In the genomic region with DNA sequence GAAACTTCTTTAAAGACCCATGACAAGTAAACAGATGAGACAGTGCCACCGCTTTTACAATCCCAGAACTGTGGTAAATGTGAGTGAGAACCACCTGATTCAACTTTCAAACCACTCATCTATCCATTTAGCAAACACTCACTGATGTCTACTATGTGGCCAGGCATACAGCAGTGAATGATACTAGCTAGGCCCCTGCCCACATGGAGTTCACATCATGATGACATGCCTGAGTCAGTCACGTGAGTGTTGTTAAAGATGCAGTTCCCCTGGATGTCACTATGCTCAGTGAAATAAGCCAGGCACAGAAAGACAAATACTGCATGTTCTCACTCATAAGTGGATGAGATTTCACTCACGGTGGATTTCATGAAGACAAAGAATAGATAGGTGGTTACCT, we compare ENCODE assay signal across 14 cellular contexts. TPM values are rescaled to one million over a fixed set of nuclear protein-coding genes. Genes with fewer than 3 reads are reported as not detected.
A peak's percentile ranks its signal among the peaks of the same experiment; 100 is the strongest.
DNase-seq lines count a peak whose midpoint lies in the region; ATAC-seq and TF ChIP-seq lines count a peak whose summit lies in the region.
"Had no signal": no experiment of that assay in that cellular context is flagged by ENCODE, and none has a peak within 500 bp of the region (broad histone marks: within the 10 kb centered on the region; RNA-seq: fewer than 3 reads in every experiment).

No MANE protein-coding gene starts in this region.

- intact Hi-C loops in activated CD4-positive, alpha-beta T cell treated with anti-CD3 and anti-CD28 coated beads, Interleukin-2, amount 10 ng/mL, durations not matched to agents 24 days and 14 days (cut with micrococcal nuclease): no loop called here

- no peaks in the 10 kb centered on the region for H3K4me1 ChIP-seq in foreskin keratinocyte
- H3K4me1 ChIP-seq: spleen had no signal

- H3K36me3 Mint-ChIP-seq in activated CD4-positive, alpha-beta T cell treated with anti-CD3 and anti-CD28 coated beads, Interleukin-2, amount 10 ng/mL, durations not matched to agents 24 days and 14 days (ENCODE audit: low read depth): peaks cover 49% of the 10 kb centered on the region

- peak overlapping the region; percentile 52 for H3K27ac Mint-ChIP-seq in activated CD4-positive, alpha-beta T cell treated with anti-CD3 and anti-CD28 coated beads, Interleukin-2, amount 10 ng/mL, durations not matched to agents 24 days and 14 days
- H3K27ac Mint-ChIP-seq: activated B cell treated with CpG ODN at 0.5 μM for 24 hours had no signal

- no peak overlapping the region for H3K27ac ChIP-seq in foreskin keratinocyte
- H3K27ac ChIP-seq: heart right ventricle, spleen, thoracic aorta had no signal

- H3K27me3 ChIP-seq in foreskin keratinocyte: no peaks in the 10 kb centered on the region
- H3K27me3 ChIP-seq: heart right ventricle, spleen had no signal

- peak; percentile 52 for DNase-seq in activated CD4-positive, alpha-beta T cell treated with anti-CD3 and anti-CD28 coated beads, Interleukin-2, amount 10 ng/mL, durations not matched to agents 24 days and 14 days
- no peak for DNase-seq in activated CD4-positive, alpha-beta T cell treated with anti-CD3 and anti-CD28 coated beads, Interleukin-2, amount 50 U/mL, for 1 hour
- DNase-seq in EH (ENCODE audit: low read depth) (peak; percentile 13), SK-MEL-5 (ENCODE audit: low read depth, low spot score) (peak; percentile 19), foreskin keratinocyte (peak in 1 of 2 donors; percentile 4)
- DNase-seq: activated B cell treated with CpG ODN at 0.5 μM for 24 hours, caudate nucleus, heart right ventricle, spleen had no signal

- ATAC-seq in foreskin keratinocyte (peak; percentile 33), HG03520 (IDR thresholded peaks at IDR 0.05; ENCODE audit: unreplicated experiment) (no peak), HG02571 (IDR thresholded peaks at IDR 0.05; ENCODE audit: unreplicated experiment) (no peak), HG02763 (IDR thresholded peaks at IDR 0.05; ENCODE audit: unreplicated experiment) (no peak)
- ATAC-seq: HCT116 had no signal

- peaks cover 3% of the 10 kb centered on the region for H3K4me1 Mint-ChIP-seq in activated CD4-positive, alpha-beta T cell treated with anti-CD3 and anti-CD28 coated beads, Interleukin-2, amount 10 ng/mL, durations not matched to agents 24 days and 14 days
- H3K4me1 Mint-ChIP-seq: activated B cell treated with CpG ODN at 0.5 μM for 24 hours had no signal

- in situ Hi-C loops in SK-MEL-5 (cut with HindIII; ENCODE audit: low pct_unique_long_range_greater_than_20kb, low sequenced_read_pairs): no loop called here

- no peak for TF ChIP-seq CTCF in foreskin keratinocyte (conservative IDR thresholded peaks at IDR 0.05)

- H3K9me3 Mint-ChIP-seq in activated CD4-positive, alpha-beta T cell treated with anti-CD3 and anti-CD28 coated beads, Interleukin-2, amount 10 ng/mL, durations not matched to agents 24 days and 14 days: no peaks in the 10 kb centered on the region
- H3K9me3 Mint-ChIP-seq: activated B cell treated with CpG ODN at 0.5 μM for 24 hours had no signal

- H3K27me3 Mint-ChIP-seq in activated CD4-positive, alpha-beta T cell treated with anti-CD3 and anti-CD28 coated beads, Interleukin-2, amount 10 ng/mL, durations not matched to agents 24 days and 14 days: no peaks in the 10 kb centered on the region
- H3K27me3 Mint-ChIP-seq: activated B cell treated with CpG ODN at 0.5 μM for 24 hours had no signal

- no peak overlapping the region for H3K4me3 Mint-ChIP-seq in activated CD4-positive, alpha-beta T cell treated with anti-CD3 and anti-CD28 coated beads, Interleukin-2, amount 10 ng/mL, durations not matched to agents 24 days and 14 days
- H3K4me3 Mint-ChIP-seq: activated B cell treated with CpG ODN at 0.5 μM for 24 hours had no signal

RNA-seq across cellular contexts. Expression of gene STX6, which starts 28.4 kb away (rescaled TPM):
- 31.9 and 33.6 TPM in 2 replicates for total RNA-seq in activated CD4-positive, alpha-beta T cell treated with anti-CD3 and anti-CD28 coated beads, Interleukin-2, amount 10 ng/mL, durations not matched to agents 24 days and 14 days
- total RNA-seq in SK-MEL-5 (2014; rRNA removed; shearing (Covaris generic)): 27.0 and 27.4 TPM in 2 replicates
- 19.4 and 23.6 TPM in 2 replicates for polyA plus RNA-seq in SK-MEL-5 (2015; cell fraction: cytosol; rRNA removed)
- 18.1 and 18.9 TPM in 2 replicates for polyA plus RNA-seq in SK-MEL-5 (2015; cell fraction: nucleus; rRNA removed)
- total RNA-seq in foreskin keratinocyte: 31.6 and 34.8 TPM in 2 replicates
- 12.9 and 16.3 TPM in 2 replicates for polyA plus RNA-seq in foreskin keratinocyte

RNA-seq across cellular contexts. Expression of gene MR1, which starts 39.5 kb away (rescaled TPM):
- 14.6 and 16.2 TPM in 2 replicates for total RNA-seq in activated CD4-positive, alpha-beta T cell treated with anti-CD3 and anti-CD28 coated beads, Interleukin-2, amount 10 ng/mL, durations not matched to agents 24 days and 14 days
- 12.4 and 14.8 TPM in 2 replicates for total RNA-seq in SK-MEL-5 (2014; rRNA removed; shearing (Covaris generic))
- polyA plus RNA-seq in SK-MEL-5 (2015; cell fraction: cytosol; rRNA removed): 10.7 and 11.0 TPM in 2 replicates
- polyA plus RNA-seq in SK-MEL-5 (2015; cell fraction: nucleus; rRNA removed): 1.6 and 6.5 TPM in 2 replicates
- 14.9 and 18.9 TPM in 2 replicates for total RNA-seq in foreskin keratinocyte
- 9.5 and 9.7 TPM in 2 replicates for polyA plus RNA-seq in foreskin keratinocyte
